Comparison of ENCODE assay signal across 13 cellular contexts in genomic region chr5:106454050-106454449, GRCh38.
"Had no signal": no experiment of that assay in that cellular context is flagged by ENCODE, and none has a peak within 500 bp of the region (broad histone marks: within the 10 kb centered on the region; RNA-seq: fewer than 3 reads in every experiment).

No MANE protein-coding gene starts in this region.

- H3K27ac Mint-ChIP-seq: natural killer cell had no signal

- H3K36me3 Mint-ChIP-seq: natural killer cell had no signal

- DNase-seq: colonic mucosa; gastrocnemius medialis; heart right ventricle; natural killer cell; pancreas; stimulated activated CD4-positive, alpha-beta T cell treated with anti-CD3 and anti-CD28 coated beads, Interleukin-2, amount 100 ng/mL, for 48 hours; stimulated activated naive CD8-positive, alpha-beta T cell treated with anti-CD3 and anti-CD28 coated beads, Interleukin-15, Interleukin-2, amounts not matched to agents 100 U/mL and 50 U/mL, for 24 hours had no signal

- H3K4me1 ChIP-seq: colonic mucosa, gastrocnemius medialis, heart right ventricle, pancreas, prostate gland, testis, tibial nerve had no signal

- H3K4me3 ChIP-seq: colonic mucosa, gastrocnemius medialis, heart right ventricle, pancreas, prostate gland, smooth muscle cell, testis, tibial nerve had no signal

- H3K4me2 ChIP-seq: smooth muscle cell had no signal

- H3K27me3 ChIP-seq: colonic mucosa, gastrocnemius medialis, heart right ventricle, pancreas, testis, tibial nerve had no signal

- H3K36me3 ChIP-seq: colonic mucosa, gastrocnemius medialis, heart right ventricle, pancreas, prostate gland, tibial nerve had no signal

- H3K27ac ChIP-seq: colonic mucosa, gastrocnemius medialis, heart right ventricle, pancreas, prostate gland, testis, tibial nerve had no signal

- H3K9me3 ChIP-seq: colonic mucosa, gastrocnemius medialis, heart right ventricle, pancreas, prostate gland, testis, tibial nerve had no signal

- ATAC-seq: gastrocnemius medialis; left lobe of liver; natural killer cell; stimulated activated naive CD8-positive, alpha-beta T cell treated with anti-CD3 and anti-CD28 coated beads, Interleukin-15, Interleukin-2, amounts not matched to agents 100 U/mL and 50 U/mL, for 24 hours had no signal

- H3K4me3 Mint-ChIP-seq: natural killer cell, neural crest cell had no signal
